Comparison of ENCODE assay signal across 27 cellular contexts in the genomic region with DNA sequence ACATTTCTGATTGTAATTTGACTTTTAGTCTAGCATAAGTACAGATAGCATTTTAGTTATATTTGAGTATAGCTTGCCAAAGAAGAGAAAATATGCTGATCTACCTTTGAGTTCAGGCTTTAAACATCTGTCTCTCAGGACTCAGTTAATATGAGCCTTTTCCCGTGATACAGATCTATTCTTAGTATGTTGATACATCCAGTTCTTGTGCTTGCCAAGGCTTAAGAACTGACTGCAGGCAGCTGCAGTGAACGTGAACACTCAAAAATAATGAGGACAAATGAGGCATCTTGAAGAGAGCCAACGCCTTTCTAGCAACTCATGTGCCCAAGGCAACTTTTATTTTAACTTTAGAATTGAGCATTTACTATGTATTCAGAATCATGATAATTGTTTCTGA.
"Had no signal": no experiment of that assay in that cellular context is flagged by ENCODE, and none has a peak within 500 bp of the region (broad histone marks: within the 10 kb centered on the region; RNA-seq: fewer than 3 reads in every experiment).

No MANE protein-coding gene starts in this region.

- DNase-seq: activated CD4-positive, alpha-beta T cell treated with anti-CD3 and anti-CD28 coated beads, Interleukin-2, amount 10 ng/mL, durations not matched to agents 24 days and 14 days; activated CD8-positive, alpha-beta memory T cell treated with anti-CD3 and anti-CD28 coated beads, Interleukin-2, amount 10 ng/mL, durations not matched to agents 7 days and 5 days; activated CD8-positive, alpha-beta T cell treated with anti-CD3 and anti-CD28 coated beads for 36 hours; activated gamma-delta T cell treated with Interleukin-2 at 50 U/mL for 16 hours; activated T-cell treated with anti-CD3 and anti-CD28 coated beads for 4 hours; brain microvascular endothelial cell; caudate nucleus; dermis blood vessel endothelial cell; effector CD8-positive, alpha-beta T cell; erythroblast; foreskin melanocyte; glutamatergic neuron; immature natural killer cell; kidney glomerular epithelial cell; left lung; naive thymus-derived CD8-positive, alpha-beta T cell; retina; sigmoid colon; spleen; stimulated activated CD4-positive, alpha-beta T cell treated with anti-CD3 and anti-CD28 coated beads, Interleukin-4, amount 100 ng/mL, for 24 hours; stimulated activated naive CD4-positive, alpha-beta T cell treated with Interleukin-2 at 50 U/mL for 16 hours; upper lobe of left lung had no signal

- H3K4me3 ChIP-seq: ascending aorta, hepatocyte, left lung, lung, neural progenitor cell, sigmoid colon, spleen, upper lobe of left lung had no signal

- H3K9me3 ChIP-seq: ascending aorta, left lung, sigmoid colon, spleen, upper lobe of left lung had no signal

- H3K36me3 ChIP-seq: ascending aorta, brain microvascular endothelial cell, left lung, neural progenitor cell, sigmoid colon, spleen, upper lobe of left lung had no signal

- H3K4me1 ChIP-seq: ascending aorta, left lung, neural progenitor cell, spleen, upper lobe of left lung had no signal

- H3K27me3 ChIP-seq: ascending aorta, brain microvascular endothelial cell, hepatocyte, left lung, neural progenitor cell, sigmoid colon, spleen, upper lobe of left lung had no signal

- H3K9ac ChIP-seq: neural progenitor cell had no signal

- ATAC-seq: activated CD4-positive, CD25-positive, alpha-beta regulatory T cell treated with anti-CD3 and anti-CD28 coated beads, Interleukin-2, amount 50 U/mL, for 24 hours; activated CD8-positive, alpha-beta memory T cell treated with anti-CD3 and anti-CD28 coated beads, Interleukin-2, amount 10 ng/mL, durations not matched to agents 7 days and 5 days; activated CD8-positive, alpha-beta T cell treated with anti-CD3 and anti-CD28 coated beads for 36 hours; left lung; naive thymus-derived CD8-positive, alpha-beta T cell had no signal
